In the genomic region with DNA sequence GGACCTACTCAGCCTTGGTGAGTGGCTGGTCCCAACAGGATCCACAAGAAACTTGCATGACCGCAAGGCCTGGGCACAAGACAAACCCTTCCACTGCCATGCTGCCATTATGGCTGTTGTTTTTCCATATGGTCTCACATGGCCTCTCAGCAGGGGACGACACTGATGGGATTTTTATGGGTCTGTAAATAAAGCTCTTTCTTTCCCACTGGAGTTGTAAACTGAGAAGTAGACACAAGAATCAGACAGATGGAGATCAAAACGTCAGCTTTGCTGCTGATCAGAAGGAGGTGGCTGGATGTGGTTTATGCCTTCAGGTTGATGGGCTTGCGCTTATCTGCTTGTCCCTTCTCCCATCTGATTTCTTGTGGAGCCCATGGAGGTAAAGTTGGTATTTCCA, we compare ENCODE assay signal across 18 cellular contexts.
"Had no signal": no experiment of that assay in that cellular context is flagged by ENCODE, and none has a peak within 500 bp of the region (broad histone marks: within the 10 kb centered on the region; RNA-seq: fewer than 3 reads in every experiment).

No MANE protein-coding gene starts in this region.

- ATAC-seq: effector memory CD8-positive, alpha-beta T cell; gastrocnemius medialis; left cardiac atrium; lower lobe of right lung; WTC11 had no signal

- H3K4me3 Mint-ChIP-seq: activated CD4-positive, alpha-beta memory T cell treated with anti-CD3 and anti-CD28 coated beads, Interleukin-2, amount 10 ng/mL, durations not matched to agents 7 days and 5 days; activated naive CD4-positive, alpha-beta T cell treated with anti-CD3 and anti-CD28 coated beads, Interleukin-2, amount 50 U/mL, for 24 hours; activated T-cell treated with anti-CD3 and anti-CD28 coated beads, Interleukin-2, amount 50 U/mL, for 24 hours; effector memory CD8-positive, alpha-beta T cell; nephron; WTC11 had no signal

- DNase-seq: activated CD4-positive, alpha-beta memory T cell treated with anti-CD3 and anti-CD28 coated beads, Interleukin-2, amount 10 ng/mL, durations not matched to agents 7 days and 5 days; activated CD4-positive, alpha-beta T cell treated with anti-CD3 and anti-CD28 coated beads for 4 hours; activated T-cell treated with anti-CD3 and anti-CD28 coated beads, Interleukin-2, amount 50 U/mL, for 24 hours; adrenal gland; dermis blood vessel endothelial cell; effector memory CD8-positive, alpha-beta T cell; gastrocnemius medialis; left cardiac atrium; lower lobe of right lung; occipital lobe; stimulated activated CD4-positive, alpha-beta T cell treated with anti-CD3 and anti-CD28 coated beads, Interleukin-15, amount 100 ng/mL, for 24 hours; stimulated activated CD4-positive, alpha-beta T cell treated with anti-CD3 and anti-CD28 coated beads, Interleukin-4, amount 100 ng/mL, for 1 hour; stimulated activated naive CD4-positive, alpha-beta T cell; substantia nigra; transverse colon had no signal

- H3K27ac Mint-ChIP-seq: activated CD4-positive, alpha-beta memory T cell treated with anti-CD3 and anti-CD28 coated beads, Interleukin-2, amount 10 ng/mL, durations not matched to agents 7 days and 5 days; activated naive CD4-positive, alpha-beta T cell treated with anti-CD3 and anti-CD28 coated beads, Interleukin-2, amount 50 U/mL, for 24 hours; activated T-cell treated with anti-CD3 and anti-CD28 coated beads, Interleukin-2, amount 50 U/mL, for 24 hours; effector memory CD8-positive, alpha-beta T cell; nephron; WTC11 had no signal

- H3K9me3 Mint-ChIP-seq: activated naive CD4-positive, alpha-beta T cell treated with anti-CD3 and anti-CD28 coated beads, Interleukin-2, amount 50 U/mL, for 24 hours; nephron had no signal

- H3K4me1 Mint-ChIP-seq: activated CD4-positive, alpha-beta memory T cell treated with anti-CD3 and anti-CD28 coated beads, Interleukin-2, amount 10 ng/mL, durations not matched to agents 7 days and 5 days; activated naive CD4-positive, alpha-beta T cell treated with anti-CD3 and anti-CD28 coated beads, Interleukin-2, amount 50 U/mL, for 24 hours; WTC11 had no signal

- H3K27me3 Mint-ChIP-seq: activated CD4-positive, alpha-beta memory T cell treated with anti-CD3 and anti-CD28 coated beads, Interleukin-2, amount 10 ng/mL, durations not matched to agents 7 days and 5 days; effector memory CD8-positive, alpha-beta T cell had no signal

- H3K36me3 Mint-ChIP-seq: activated naive CD4-positive, alpha-beta T cell treated with anti-CD3 and anti-CD28 coated beads, Interleukin-2, amount 50 U/mL, for 24 hours; WTC11 had no signal
